In the genomic region with DNA sequence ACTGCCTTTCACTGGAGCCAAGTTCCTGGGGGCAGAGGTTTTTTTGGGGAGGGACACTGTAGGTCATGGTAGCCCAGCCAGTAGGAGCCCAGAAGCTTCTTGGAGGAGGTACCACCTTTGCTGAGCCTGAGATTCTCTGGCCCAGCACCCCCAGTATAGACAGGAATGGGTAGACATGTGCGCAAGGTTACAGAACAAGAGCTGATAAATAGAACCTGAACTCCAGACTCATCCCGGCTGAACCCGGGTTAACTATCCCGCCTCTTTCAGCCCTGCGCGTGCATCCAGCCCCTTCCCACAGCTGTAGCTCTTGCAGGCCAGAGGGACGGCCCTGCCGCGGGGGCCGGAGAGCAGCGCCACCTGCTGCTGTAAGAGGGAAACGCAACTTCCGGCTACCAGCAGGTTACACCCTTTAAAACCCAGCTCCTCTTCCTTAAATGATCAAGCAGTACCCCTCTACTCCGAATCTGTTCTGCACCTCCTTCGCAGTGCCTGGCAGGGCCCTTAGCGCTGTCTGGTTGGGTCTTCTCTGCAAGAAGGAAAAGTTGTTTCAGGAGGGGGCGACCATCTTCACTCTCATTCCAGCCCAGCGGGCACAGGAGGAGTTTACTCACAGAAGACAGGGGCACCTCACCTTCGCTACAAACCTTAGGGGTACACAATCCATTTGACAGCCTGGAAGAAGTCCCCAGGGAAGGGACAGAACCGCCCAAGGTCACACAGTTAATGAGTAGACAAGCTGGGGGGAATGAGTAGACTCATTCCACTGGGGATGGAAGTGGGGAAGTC, we compare ENCODE assay signal across 8 cellular contexts. TPM values are rescaled to one million over a fixed set of nuclear protein-coding genes. Genes with fewer than 3 reads are reported as not detected.
DNase-seq lines count a peak whose midpoint lies in the region; ATAC-seq and TF ChIP-seq lines count a peak whose summit lies in the region.

No MANE protein-coding gene starts in this region.

- no peak overlapping the region for H3K14ac ChIP-seq in trophoblast cell (ENCODE audit: low read length)

- WGBS in trophoblast cell (ENCODE audit: extremely low coverage, insufficient coverage, insufficient read length): no CpG with 5 or more reads among the region's 20 CpGs

- no peak overlapping the region for H3K18ac ChIP-seq in trophoblast cell (ENCODE audit: low read length)

- no peak overlapping the region for H4K91ac ChIP-seq in trophoblast cell (ENCODE audit: low read depth, low read length)

- H3K9me3 ChIP-seq in BLaER1: no peaks in the 10 kb centered on the region
- no peaks in the 10 kb centered on the region for H3K9me3 ChIP-seq in RWPE2 (ENCODE audit: severe bottlenecking)
- peaks cover 4% of the 10 kb centered on the region for H3K9me3 ChIP-seq in trophoblast cell (ENCODE audit: insufficient read depth, low read depth, low read length)
- no peaks in the 10 kb centered on the region for H3K9me3 ChIP-seq in uterus

- no peak for TF ChIP-seq POLR2A in uterus (IDR thresholded peaks at IDR 0.05)

- H3K23ac ChIP-seq in trophoblast cell (ENCODE audit: low read length): no peak overlapping the region

- H2BK5ac ChIP-seq in trophoblast cell (ENCODE audit: low read depth, low read length, poor library complexity): no peak overlapping the region

- H3K4me1 ChIP-seq in BLaER1: peaks cover 15% of the 10 kb centered on the region
- H3K4me1 ChIP-seq in RWPE2 (ENCODE audit: insufficient read depth, poor library complexity, severe bottlenecking): no peaks in the 10 kb centered on the region
- peaks cover 0 to 2% of the 10 kb centered on the region in 2 experiments for H3K4me1 ChIP-seq in trophoblast cell (ENCODE audit: control insufficient read depth in 1 of 2, insufficient read depth in 2 of 2, low read length in 2 of 2)
- no peaks in the 10 kb centered on the region for H3K4me1 ChIP-seq in uterus

- H3K36me3 ChIP-seq in BLaER1 (peaks cover 21% of the 10 kb centered on the region), RWPE2 (ENCODE audit: low read depth) (peaks cover 34% of the 10 kb centered on the region), trophoblast cell (ENCODE audit: control insufficient read depth in 1 of 2, insufficient read depth in 2 of 2, low read length in 2 of 2) (peaks cover 20 to 22% of the 10 kb centered on the region in 2 experiments), uterus (no peaks in the 10 kb centered on the region)

- H3K79me1 ChIP-seq in trophoblast cell (ENCODE audit: low read length): no peaks in the 10 kb centered on the region

- no peaks in the 10 kb centered on the region for H3K79me2 ChIP-seq in trophoblast cell (ENCODE audit: control insufficient read depth, insufficient read depth, low read length, poor library complexity)

- no peak overlapping the region for H3K4ac ChIP-seq in trophoblast cell (ENCODE audit: low read depth, low read length)

- ATAC-seq in GM19395 (IDR thresholded peaks at IDR 0.05; ENCODE audit: unreplicated experiment) (peak; percentile 86), RWPE2 (ENCODE audit: low read depth) (peak; percentile 67)

- intact Hi-C loops in uterus (cut with DNase I; ENCODE audit: low total_unique reads): loop anchor here (5.0 kb wide), 1 partner anchor 88 kb away; no protein-coding TSS in a partner anchor

- no peak overlapping the region for H2AK5ac ChIP-seq in trophoblast cell (ENCODE audit: low read length)

- no peak overlapping the region for H2BK12ac ChIP-seq in trophoblast cell (ENCODE audit: low read length)

- no peak overlapping the region for H3K4me3 ChIP-seq in BLaER1
- H3K4me3 ChIP-seq in RWPE2 (ENCODE audit: severe bottlenecking): no peak overlapping the region
- H3K4me3 ChIP-seq in trophoblast cell (ENCODE audit: low read depth, low read length): no peak overlapping the region
- no peak overlapping the region for H3K4me3 ChIP-seq in uterus

- H2BK120ac ChIP-seq in trophoblast cell (ENCODE audit: insufficient read depth, low read length, poor library complexity): no peak overlapping the region

- peak; percentile 69 to 76 for DNase-seq in Kasumi-1 (lab: John Stamatoyannopoulos, UW)
- DNase-seq in RWPE2 (ENCODE audit: low spot score): no peak
- peak; percentile 88 for DNase-seq in activated effector memory CD4-positive, alpha-beta T cell treated with anti-CD3 and anti-CD28 coated beads, Interleukin-2, amount 50 U/mL, for 16 hours
- DNase-seq in germinal center (ENCODE audit: low spot score): peak; percentile 87
- DNase-seq in trophoblast cell: peak; percentile 72 to 84
- DNase-seq in uterus: peak; percentile 38 to 59

- no peak overlapping the region for H4K12ac ChIP-seq in trophoblast cell (ENCODE audit: low read depth, low read length)

- H3K9ac ChIP-seq in BLaER1 (no peak overlapping the region), trophoblast cell (ENCODE audit: low read length) (no peak overlapping the region)

- H3K27ac ChIP-seq in BLaER1 (no peak overlapping the region), RWPE2 (ENCODE audit: poor library complexity, severe bottlenecking) (no peak overlapping the region), trophoblast cell (ENCODE audit: low read depth, low read length) (no peak overlapping the region), uterus (no peak overlapping the region)

- H4K8ac ChIP-seq in trophoblast cell (ENCODE audit: low read depth, low read length): no peak overlapping the region

- H3K4me2 ChIP-seq in BLaER1: 0 out of 2 replicates have a peak overlapping the region, but pooled peaks have one; percentile 8
- H3K4me2 ChIP-seq in trophoblast cell (ENCODE audit: low read length): no peak overlapping the region

- H4K20me1 ChIP-seq in BLaER1: no peaks in the 10 kb centered on the region

- H2AFZ ChIP-seq in trophoblast cell (ENCODE audit: insufficient read depth, low read length, poor library complexity): no peak overlapping the region

- TF ChIP-seq CTCF in RWPE2 (IDR thresholded peaks at IDR 0.05; ENCODE audit: poor library complexity, severe bottlenecking) (peak; percentile 97), uterus (IDR thresholded peaks at IDR 0.05) (peak; percentile 79 to 93 (median 86))

- H3K27me3 ChIP-seq in BLaER1: peaks cover 13% of the 10 kb centered on the region; the same call in 1 of the 2 replicates
- H3K27me3 ChIP-seq in RWPE2 (ENCODE audit: insufficient read depth, poor library complexity, severe bottlenecking): no peaks in the 10 kb centered on the region
- H3K27me3 ChIP-seq in trophoblast cell (ENCODE audit: insufficient read depth, low read length): no peaks in the 10 kb centered on the region
- H3K27me3 ChIP-seq in uterus: no peaks in the 10 kb centered on the region

RNA-seq across cellular contexts. Expression of gene SRXN1, which starts 7.5 kb away (rescaled TPM):
- 22.9 and 25.4 TPM in 2 replicates for polyA plus RNA-seq in trophoblast cell (2013)
- 10 to 100 TPM in 3 of 4 donors, 1 to 10 TPM in 1; 6.1 to 33.2 (median 16.6) TPM for total RNA-seq in uterus

RNA-seq across cellular contexts. Expression of gene SCRT2, which starts 30.1 kb away (rescaled TPM):
- polyA plus RNA-seq in trophoblast cell (2013): not detected in 2 replicates
- total RNA-seq in uterus: not detected

RNA-seq across cellular contexts. Expression of gene TCF15, which starts 35.4 kb away (rescaled TPM):
- 1.1 and 1.3 TPM in 2 replicates for polyA plus RNA-seq in trophoblast cell (2013)
- total RNA-seq in uterus: 1 to 10 TPM in 1 of 4 donors, under 1 TPM in 2, not detected in 1; 0.51 to 1.0 (median 0.97) TPM
